In the genomic region with DNA sequence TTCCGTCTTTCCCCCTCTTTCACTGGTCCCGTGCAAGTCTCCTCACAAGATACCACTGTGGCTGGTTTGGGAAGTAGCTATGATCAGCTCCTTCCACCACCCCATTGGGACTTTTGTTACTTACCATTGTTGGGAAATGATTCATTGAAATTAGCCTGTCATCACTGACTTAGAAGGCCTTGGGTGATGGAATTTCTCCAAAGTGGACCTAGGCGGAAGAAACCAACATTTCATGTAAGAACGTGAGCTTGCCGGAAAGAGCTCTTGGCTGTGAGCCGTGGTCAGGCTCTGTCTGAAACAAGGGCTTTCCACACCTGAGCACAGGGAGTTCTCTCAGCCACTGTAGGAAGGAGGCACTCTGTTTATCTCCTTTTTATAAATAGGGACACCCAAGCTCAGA, we compare ENCODE assay signal across 21 cellular contexts. TPM values are rescaled to one million over a fixed set of nuclear protein-coding genes. Genes with fewer than 3 reads are reported as not detected.
DNase-seq lines count a peak whose midpoint lies in the region; ATAC-seq, FAIRE-seq and TF ChIP-seq lines count a peak whose summit lies in the region.
"Had no signal": no experiment of that assay in that cellular context is flagged by ENCODE, and none has a peak within 500 bp of the region (broad histone marks: within the 10 kb centered on the region; RNA-seq: fewer than 3 reads in every experiment).

No MANE protein-coding gene starts in this region.

- FAIRE-seq in keratinocyte (lab: Jason Lieb, UNC): peak; percentile 98
- FAIRE-seq: A204.1 had no signal

- H3K4me3 Mint-ChIP-seq in activated CD4-positive, alpha-beta T cell treated with anti-CD3 and anti-CD28 coated beads for 36 hours: no peak overlapping the region
- H3K4me3 Mint-ChIP-seq: CD8-positive, alpha-beta memory T cell; GM23338 had no signal

- H4K20me1 ChIP-seq in keratinocyte (ENCODE audit: control insufficient read depth, extremely low read depth, insufficient read depth, low read length): no peaks in the 10 kb centered on the region

- no peaks in the 10 kb centered on the region for H3K79me2 ChIP-seq in keratinocyte (ENCODE audit: control insufficient read depth, insufficient read depth, low read length)

- H3K4me3 ChIP-seq in adrenal gland (no peak overlapping the region), epithelial cell of esophagus (ENCODE audit: low read length) (no peak overlapping the region), keratinocyte (ENCODE audit: control insufficient read depth in 2 of 3, extremely low read depth in 1 of 3, insufficient read depth in 2 of 3, low read depth in 1 of 3, low read length in 3 of 3) (no peak overlapping the region)
- H3K4me3 ChIP-seq: BLaER1, GM23338 had no signal

- 63 to 66% (median 65%) methylated on average over 6 of the region's 6 CpGs for WGBS in adrenal gland, 4 donors

- no peaks in the 10 kb centered on the region for H3K4me1 Mint-ChIP-seq in activated CD4-positive, alpha-beta T cell treated with anti-CD3 and anti-CD28 coated beads for 36 hours
- H3K4me1 Mint-ChIP-seq: CD8-positive, alpha-beta memory T cell had no signal

- H3K36me3 ChIP-seq in adrenal gland (replicated peaks in 1 of 2) (peaks cover 0 to 18% of the 10 kb centered on the region in 2 donors), keratinocyte (ENCODE audit: control insufficient read depth in 2 of 2, extremely low read depth in 1 of 2, insufficient read depth in 2 of 2, low read length in 2 of 2) (peaks cover 15 to 27% of the 10 kb centered on the region in 2 experiments)
- H3K36me3 ChIP-seq: BLaER1 had no signal

- intact Hi-C loops in adrenal gland (cut with DNase I): no loop called here
- intact Hi-C loops in activated CD4-positive, alpha-beta T cell treated with anti-CD3 and anti-CD28 coated beads for 36 hours (cut with DNase I, micrococcal nuclease): no loop called here

- H3K27me3 Mint-ChIP-seq in activated CD4-positive, alpha-beta T cell treated with anti-CD3 and anti-CD28 coated beads for 36 hours: no peaks in the 10 kb centered on the region

- H2AFZ ChIP-seq in keratinocyte (ENCODE audit: control insufficient read depth, low read length): no peak overlapping the region
- H2AFZ ChIP-seq: GM23338 had no signal

- H3K4me1 ChIP-seq in adrenal gland (replicated peaks in 1 of 2) (peaks cover 0 to 7% of the 10 kb centered on the region in 2 donors), keratinocyte (ENCODE audit: control insufficient read depth, extremely low read depth, insufficient read depth, low read length) (peaks cover 22% of the 10 kb centered on the region)

- ATAC-seq in GM18870 (IDR thresholded peaks at IDR 0.05; ENCODE audit: unreplicated experiment): no peak
- ATAC-seq in activated CD4-positive, alpha-beta T cell treated with anti-CD3 and anti-CD28 coated beads for 36 hours: no peak
- ATAC-seq: GM23338, HCT116, PC-3 had no signal

- H3K4me2 ChIP-seq in keratinocyte (ENCODE audit: control insufficient read depth, extremely low read depth, insufficient read depth, low read depth, low read length): peak overlapping the region; percentile 52
- H3K4me2 ChIP-seq: BLaER1, GM23338 had no signal

- H3K9ac ChIP-seq in keratinocyte (ENCODE audit: control insufficient read depth, extremely low read depth, insufficient read depth, low read length): no peak overlapping the region
- H3K9ac ChIP-seq: BLaER1 had no signal

- no peaks in the 10 kb centered on the region for H3K9me1 ChIP-seq in keratinocyte (ENCODE audit: control insufficient read depth, extremely low read depth, insufficient read depth, low read length)

- CTCF ChIA-PET in activated CD4-positive, alpha-beta T cell treated with anti-CD3 and anti-CD28 coated beads for 36 hours (lab: Charles Lee): interaction anchor here (1.1 to 1.3 kb wide), 3 partner anchors 26 to 130 kb away, joined by 4 to 5 read pairs (median 4); no protein-coding TSS in a partner anchor

- H3K27me3 ChIP-seq in adrenal gland (no peaks in the 10 kb centered on the region), keratinocyte (ENCODE audit: control insufficient read depth, extremely low read depth, insufficient read depth, low read length) (no peaks in the 10 kb centered on the region)
- H3K27me3 ChIP-seq: BLaER1 had no signal

- POLR2A ChIA-PET in activated CD4-positive, alpha-beta T cell treated with anti-CD3 and anti-CD28 coated beads for 36 hours (lab: Charles Lee): interaction anchor here (0.7 kb wide), 1 partner anchor 75 kb away, joined by 3 read pairs; no protein-coding TSS in a partner anchor

- H3K27ac Mint-ChIP-seq in activated CD4-positive, alpha-beta T cell treated with anti-CD3 and anti-CD28 coated beads for 36 hours: no peak overlapping the region
- H3K27ac Mint-ChIP-seq: CD8-positive, alpha-beta memory T cell; GM23338 had no signal

- dilution Hi-C loops in keratinocyte (cut with MboI; ENCODE audit: extremely low pct_ligation_motif_present, low sequenced_read_pairs): no loop called here

- peak overlapping the region in 2 of 5 donors; percentile 62 to 72 for H3K27ac ChIP-seq in adrenal gland
- H3K27ac ChIP-seq in keratinocyte (ENCODE audit: control insufficient read depth, insufficient read depth, low read length): peak overlapping the region; percentile 42
- H3K27ac ChIP-seq: BLaER1, HL-60 had no signal

- peaks cover 18% of the 10 kb centered on the region for H3K36me3 Mint-ChIP-seq in activated CD4-positive, alpha-beta T cell treated with anti-CD3 and anti-CD28 coated beads for 36 hours (ENCODE audit: low read depth)

- TF ChIP-seq POLR2A in adrenal gland (IDR thresholded peaks at IDR 0.05): no peak

- TF ChIP-seq CTCF in adrenal gland (IDR thresholded peaks at IDR 0.05): no peak
- TF ChIP-seq CTCF in epithelial cell of esophagus (IDR thresholded peaks at IDR 0.05; ENCODE audit: insufficient read depth, low read depth, low read length, missing control alignments): peak; percentile 18
- TF ChIP-seq CTCF in keratinocyte (optimal IDR thresholded peaks at IDR 0.05 in 1 of 3, IDR thresholded peaks at IDR 0.05 in 1 of 3, conservative IDR thresholded peaks at IDR 0.05 in 1 of 3; ENCODE audit: extremely low read depth in 1 of 3, insufficient read depth in 2 of 3, low read length in 3 of 3): no peak

- peaks cover 9% of the 10 kb centered on the region for H3K9me3 Mint-ChIP-seq in activated CD4-positive, alpha-beta T cell treated with anti-CD3 and anti-CD28 coated beads for 36 hours (ENCODE audit: low read depth)

- H3K9me3 ChIP-seq in adrenal gland (replicated peaks in 1 of 3) (peaks cover 0 to 3% (median 0%) of the 10 kb centered on the region in 3 donors), keratinocyte (ENCODE audit: control insufficient read depth, low read depth, low read length) (no peaks in the 10 kb centered on the region)

- DNase-seq in HPDE6-E6E7 (ENCODE audit: extremely low spot score) (peak; percentile 85), adrenal gland (peak in 5 of 7 donors; percentile 45 to 70 (median 55)), epithelial cell of esophagus (ENCODE audit: low read depth) (peak; percentile 96), keratinocyte (ENCODE audit: low read depth, low spot score) (peak; percentile 87), SHP77 treated with DMSO at 0.1 percent for 48 hours (lab: John Stamatoyannopoulos, UW) (no peak), COLO829 (ENCODE audit: low spot score) (no peak)
- DNase-seq in activated CD4-positive, alpha-beta T cell treated with anti-CD3 and anti-CD28 coated beads for 36 hours: no peak
- DNase-seq: CD8-positive, alpha-beta memory T cell; DMS79 treated with DMSO at 0.1 percent for 48 hours; MV-4-11; NCI-H1417; NCI-H1930; NCI-H69; PC-3 had no signal

RNA-seq across cellular contexts. Expression of gene CRYBB3, which starts 23.5 kb away (rescaled TPM):
- total RNA-seq in adrenal gland: under 1 TPM in 3 of 8 donors, not detected in 5; 0.50 to 0.88 (median 0.57) TPM
- 1 to 10 TPM in 1 of 3 donors, under 1 TPM in 1, not detected in 1; 0.57 to 2.7 TPM for polyA plus RNA-seq in adrenal gland
- polyA plus RNA-seq in keratinocyte: 0.06 TPM in 1 of 3 replicates, not detected in the others
- not detected for polyA plus RNA-seq in keratinocyte (2011; ENCODE audit: low read depth)
- not detected in 2 replicates for polyA plus RNA-seq in keratinocyte (2011; cell fraction: cytosol; rRNA removed)
- polyA plus RNA-seq in keratinocyte (2011; cell fraction: nucleus; rRNA removed): 0.19 and 0.31 TPM in 2 replicates
- polyA plus RNA-seq in keratinocyte (2012; ENCODE audit: low replicate concordance): 0.20 TPM in 1 of 2 replicates, not detected in the other
- polyA minus RNA-seq in keratinocyte: not detected in 3 replicates
- not detected for polyA minus RNA-seq in keratinocyte (2011; cell fraction: cytosol; rRNA and poly(A)+ RNA removed)
- polyA minus RNA-seq in keratinocyte (2011; cell fraction: nucleus; rRNA and poly(A)+ RNA removed): not detected in 2 replicates
- under 1 TPM in 1 of 2 experiments, not detected in 1; 0.34 TPM for total RNA-seq in activated CD4-positive, alpha-beta T cell treated with anti-CD3 and anti-CD28 coated beads for 36 hours
- total RNA-seq: G401 had no signal
- polyA plus RNA-seq: CD8-positive, alpha-beta memory T cell; GM23338 had no signal

RNA-seq across cellular contexts. Expression of gene CRYBB2, which starts 43.3 kb away (rescaled TPM):
- total RNA-seq in adrenal gland: not detected
- polyA plus RNA-seq in adrenal gland (1 to 10 TPM in 2 of 3 donors, under 1 TPM in 1; 0.24 to 1.9 (median 1.7) TPM), keratinocyte (0.09 to 0.89 TPM (median 0.55 TPM) in 3 replicates)
- not detected for polyA plus RNA-seq in keratinocyte (2011; ENCODE audit: low read depth)
- polyA plus RNA-seq in keratinocyte (2011; cell fraction: cytosol; rRNA removed): 0.26 and 0.47 TPM in 2 replicates
- 0.71 and 0.87 TPM in 2 replicates for polyA plus RNA-seq in keratinocyte (2011; cell fraction: nucleus; rRNA removed)
- polyA plus RNA-seq in keratinocyte (2012; ENCODE audit: low replicate concordance): 0.20 and 0.26 TPM in 2 replicates
- 0.43 to 0.67 TPM in 2 of 3 replicates, not detected in the other for polyA minus RNA-seq in keratinocyte
- not detected for polyA minus RNA-seq in keratinocyte (2011; cell fraction: cytosol; rRNA and poly(A)+ RNA removed)
- polyA minus RNA-seq in keratinocyte (2011; cell fraction: nucleus; rRNA and poly(A)+ RNA removed): 0.74 TPM in 1 of 2 replicates, not detected in the other
- total RNA-seq in activated CD4-positive, alpha-beta T cell treated with anti-CD3 and anti-CD28 coated beads for 36 hours: under 1 TPM; 0.23 to 0.30 TPM
- total RNA-seq: CD8-positive, alpha-beta memory T cell; G401; PC-3 had no signal
- polyA plus RNA-seq: CD8-positive, alpha-beta memory T cell had no signal

Comparison
In these comparisons a context has a peak if more than half of its experiments do, and no peak if none do; other contexts are left out.
1. DNase-seq: peak in HPDE6-E6E7 (single experiment), adrenal gland (5 of 7), epithelial cell of esophagus (single experiment) and keratinocyte (single experiment); none in SHP77 treated with DMSO at 0.1 percent for 48 hours (single experiment), activated CD4-positive, alpha-beta T cell treated with anti-CD3 and anti-CD28 coated beads for 36 hours (single experiment) and COLO829 (single experiment).